8 cellular contexts compared by ENCODE assay signal in genomic region chr6:82006027-82006738, GRCh38.
DNase-seq lines count a peak whose midpoint lies in the region; ATAC-seq and TF ChIP-seq lines count a peak whose summit lies in the region.

No MANE protein-coding gene starts in this region.

- peak in 8 of 9 donors; percentile 29 to 61 (median 48) for TF ChIP-seq CTCF in heart right ventricle (IDR thresholded peaks at IDR 0.05)

- intact Hi-C loops in heart right ventricle (cut with DNase I) = loop anchor here in 3 of 10 donors (5.0 to 10.0 kb wide), 3 partner anchors 111 to 254 kb away; partner anchors contain the start of gene TENT5A (in 2 of the 3)
- intact Hi-C loops in aorta (cut with DNase I) = no loop called here

- H3K9me3 ChIP-seq in heart right ventricle = peaks cover 0 to 51% (median 20%) of the 10 kb centered on the region in 11 donors
- H3K9me3 ChIP-seq in aorta (ENCODE audit: control insufficient read depth, low read length) = peaks cover 2% of the 10 kb centered on the region

- no peak overlapping the region for H3K4me3 ChIP-seq in heart right ventricle
- H3K4me3 ChIP-seq in aorta (ENCODE audit: low read length in 2 of 2) = no peak overlapping the region

- H3K36me3 ChIP-seq in heart right ventricle = no peaks in the 10 kb centered on the region
- H3K36me3 ChIP-seq in aorta (ENCODE audit: control insufficient read depth in 1 of 2, insufficient read depth in 2 of 2, low read length in 1 of 2) = no peaks in the 10 kb centered on the region

- no peaks in the 10 kb centered on the region for H3K27me3 ChIP-seq in heart right ventricle
- no peaks in the 10 kb centered on the region for H3K27me3 ChIP-seq in aorta (ENCODE audit: control insufficient read depth in 1 of 2, insufficient read depth in 2 of 2, low read length in 1 of 2)

- DNase-seq in EH (ENCODE audit: low read depth) = peak; percentile 65
- DNase-seq in SKM-1 (lab: John Stamatoyannopoulos, UW; ENCODE audit: unreplicated experiment) = peak; percentile 33
- DNase-seq in heart right ventricle = no peak
- DNase-seq in aorta = peak; percentile 39 to 48
- no peak for DNase-seq in AG20443 (ENCODE audit: low spot score)
- DNase-seq in stimulated activated CD4-positive, alpha-beta T cell treated with anti-CD3 and anti-CD28 coated beads, Interleukin-4, amount 100 ng/mL, for 24 hours = no peak

- 62 to 80% methylated on average over 5 of the region's 5 CpGs for WGBS in heart right ventricle, 2 donors
- WGBS in aorta, 2 donors = 61 to 69% methylated on average over 5 of the region's 5 CpGs

- peak; percentile 65 for ATAC-seq in GM19438 (IDR thresholded peaks at IDR 0.05; ENCODE audit: low read depth, unreplicated experiment)
- peak; percentile 75 for ATAC-seq in HG03460 (IDR thresholded peaks at IDR 0.05; ENCODE audit: unreplicated experiment)
- ATAC-seq in heart right ventricle = peak in 7 of 8 donors; percentile 35 to 64 (median 54)
- ATAC-seq in aorta (ENCODE audit: low FRiP score) = no peak

- H3K27ac ChIP-seq in heart right ventricle = no peak overlapping the region
- H3K27ac ChIP-seq in aorta (ENCODE audit: low read depth in 1 of 2, low read length in 2 of 2) = no peak overlapping the region

- no peaks in the 10 kb centered on the region for H3K4me1 ChIP-seq in heart right ventricle
- H3K4me1 ChIP-seq in aorta (ENCODE audit: control insufficient read depth in 1 of 2, insufficient read depth in 2 of 2, low read length in 2 of 2) = no peaks in the 10 kb centered on the region

Comparison
In these comparisons a context has a peak if more than half of its experiments do, and no peak if none do; other contexts are left out.
1. DNase-seq: peak in EH (single experiment), SKM-1 (single experiment) and aorta (2 of 2); none in heart right ventricle (0 of 2), AG20443 (single experiment) and stimulated activated CD4-positive, alpha-beta T cell treated with anti-CD3 and anti-CD28 coated beads, Interleukin-4, amount 100 ng/mL, for 24 hours (single experiment).